Comparison of ENCODE assay signal across 30 cellular contexts in the genomic region with DNA sequence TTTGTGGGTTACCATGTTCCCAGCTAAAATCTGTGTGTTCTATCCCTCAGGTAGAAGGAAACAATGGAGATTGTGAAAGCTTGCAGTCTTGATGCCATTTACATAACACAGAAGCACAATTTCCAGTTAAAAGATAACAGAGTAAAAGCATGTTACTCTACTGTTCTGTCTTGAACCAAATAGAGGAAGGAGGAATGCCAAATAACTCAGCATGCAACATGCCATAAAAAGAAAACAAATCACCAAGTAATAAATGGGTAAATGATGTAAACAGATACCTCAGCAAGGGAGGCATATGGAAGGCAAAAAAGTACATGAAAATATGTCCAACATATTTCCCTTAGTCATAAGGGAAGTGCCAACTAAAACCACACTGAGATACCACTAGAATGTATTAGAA.
"Had no signal": no experiment of that assay in that cellular context is flagged by ENCODE, and none has a peak within 500 bp of the region (broad histone marks: within the 10 kb centered on the region; RNA-seq: fewer than 3 reads in every experiment).

No MANE protein-coding gene starts in this region.

- H3K4me2 ChIP-seq: neural progenitor cell had no signal

- H3K4me1 Mint-ChIP-seq: natural killer cell; nephron; neural progenitor cell; stimulated activated effector memory CD8-positive, alpha-beta T cell treated with anti-CD3 and anti-CD28 coated beads, Interleukin-12 subunit alpha, Interleukin-12 subunit beta, amount 100 ng/mL, for 72 hours; stimulated activated naive B cell treated with anti-CD40 and anti-IgM and Interleukin-4, amounts not matched to agents 10 μg/mL and 1 μg/mL and 100 μg/mL, for 72 hours had no signal

- H3K27ac ChIP-seq: neural progenitor cell, neutrophil, ovary, parathyroid adenoma, psoas muscle, right lobe of liver, sigmoid colon, stomach, thoracic aorta, thyroid gland, tibial nerve, upper lobe of left lung, vagina had no signal

- H3K27ac Mint-ChIP-seq: natural killer cell; nephron; neural progenitor cell; progenitor cell of endocrine pancreas; stimulated activated effector memory CD8-positive, alpha-beta T cell treated with anti-CD3 and anti-CD28 coated beads, Interleukin-12 subunit alpha, Interleukin-12 subunit beta, amount 100 ng/mL, for 72 hours; stimulated activated naive B cell treated with anti-CD40 and anti-IgM and Interleukin-4, amounts not matched to agents 10 μg/mL and 1 μg/mL and 100 μg/mL, for 72 hours; stimulated activated naive CD8-positive, alpha-beta T cell treated with anti-CD3 and anti-CD28 coated beads, Interleukin-15, Interleukin-2, amounts not matched to agents 100 ng/mL and 50 ng/mL, for 24 hours had no signal

- H3K4me1 ChIP-seq: neural progenitor cell, parathyroid adenoma, psoas muscle, right lobe of liver, sigmoid colon, stomach, thyroid gland, tibial nerve, upper lobe of left lung, vagina had no signal

- H3K79me2 ChIP-seq: parathyroid adenoma had no signal

- FAIRE-seq: small intestine, urothelium cell line had no signal

- H3K4me3 Mint-ChIP-seq: natural killer cell; nephron; neural progenitor cell; stimulated activated effector memory CD8-positive, alpha-beta T cell treated with anti-CD3 and anti-CD28 coated beads, Interleukin-12 subunit alpha, Interleukin-12 subunit beta, amount 100 ng/mL, for 72 hours; stimulated activated naive B cell treated with anti-CD40 and anti-IgM and Interleukin-4, amounts not matched to agents 10 μg/mL and 1 μg/mL and 100 μg/mL, for 72 hours; stimulated activated naive CD8-positive, alpha-beta T cell treated with anti-CD3 and anti-CD28 coated beads, Interleukin-15, Interleukin-2, amounts not matched to agents 100 ng/mL and 50 ng/mL, for 24 hours had no signal

- H3K4me3 ChIP-seq: neural progenitor cell, ovary, psoas muscle, right lobe of liver, sigmoid colon, stomach, thoracic aorta, thyroid gland, tibial nerve, upper lobe of left lung, vagina had no signal

- ATAC-seq: natural killer cell; psoas muscle; right cardiac atrium; right lobe of liver; stimulated activated effector memory CD8-positive, alpha-beta T cell treated with anti-CD3 and anti-CD28 coated beads, Interleukin-12 subunit alpha, Interleukin-12 subunit beta, amount 100 ng/mL, for 72 hours; stimulated activated naive B cell treated with anti-CD40 and anti-IgM and Interleukin-4, amounts not matched to agents 10 μg/mL and 1 μg/mL and 100 μg/mL, for 72 hours had no signal

- H2AFZ ChIP-seq: neural progenitor cell, parathyroid adenoma had no signal

- DNase-seq: natural killer cell; nucleus accumbens; ovary; posterior cingulate gyrus; psoas muscle; right cardiac atrium; right lobe of liver; sigmoid colon; small intestine; stimulated activated CD4-positive, alpha-beta T cell treated with anti-CD3 and anti-CD28 coated beads, Interleukin-15, amount 100 ng/mL, for 24 hours; stimulated activated CD4-positive, alpha-beta T cell treated with anti-CD3 and anti-CD28 coated beads, Interleukin-2, amount 100 ng/mL, for 24 hours; stimulated activated CD4-positive, alpha-beta T cell treated with anti-CD3 and anti-CD28 coated beads, Interleukin-2, amount 100 ng/mL, for 48 hours; stimulated activated CD4-positive, alpha-beta T cell treated with anti-CD3 and anti-CD28 coated beads, Interleukin-4, amount 100 ng/mL, for 24 hours; stimulated activated naive B cell treated with anti-CD40 and anti-IgM and Interleukin-4, amounts not matched to agents 10 μg/mL and 1 μg/mL and 100 μg/mL, for 72 hours; stimulated activated naive CD4-positive, alpha-beta T cell treated with Interleukin-2 at 50 U/mL for 16 hours; stomach; thyroid gland; trophoblast cell; upper lobe of left lung had no signal

- H3K36me3 Mint-ChIP-seq: natural killer cell; neural progenitor cell; stimulated activated effector memory CD8-positive, alpha-beta T cell treated with anti-CD3 and anti-CD28 coated beads, Interleukin-12 subunit alpha, Interleukin-12 subunit beta, amount 100 ng/mL, for 72 hours; stimulated activated naive B cell treated with anti-CD40 and anti-IgM and Interleukin-4, amounts not matched to agents 10 μg/mL and 1 μg/mL and 100 μg/mL, for 72 hours had no signal

- H3K27me3 ChIP-seq: neural progenitor cell, neutrophil, ovary, right lobe of liver, sigmoid colon, stomach, thyroid gland, tibial nerve, upper lobe of left lung, vagina had no signal

- H3K9me3 ChIP-seq: neutrophil, ovary, psoas muscle, right lobe of liver, thoracic aorta, thyroid gland, tibial nerve, upper lobe of left lung, vagina had no signal

- H3K36me3 ChIP-seq: neural progenitor cell, neutrophil, ovary, right lobe of liver, sigmoid colon, stomach, thoracic aorta, thyroid gland, tibial nerve, upper lobe of left lung, vagina had no signal

- H3K9ac ChIP-seq: neural progenitor cell, parathyroid adenoma had no signal

- H3K27me3 Mint-ChIP-seq: progenitor cell of endocrine pancreas; stimulated activated naive B cell treated with anti-CD40 and anti-IgM and Interleukin-4, amounts not matched to agents 10 μg/mL and 1 μg/mL and 100 μg/mL, for 72 hours; stimulated activated naive CD8-positive, alpha-beta T cell treated with anti-CD3 and anti-CD28 coated beads, Interleukin-15, Interleukin-2, amounts not matched to agents 100 ng/mL and 50 ng/mL, for 24 hours had no signal
